ENCODE assay signal across 16 cellular contexts in genomic region chr2:163157891-163158511, GRCh38.
A peak's percentile ranks its signal among the peaks of the same experiment; 100 is the strongest.
DNase-seq lines count a peak whose midpoint lies in the region; ATAC-seq, FAIRE-seq and TF ChIP-seq lines count a peak whose summit lies in the region.
"Had no signal": no experiment of that assay in that cellular context is flagged by ENCODE, and none has a peak within 500 bp of the region (broad histone marks: within the 10 kb centered on the region; RNA-seq: fewer than 3 reads in every experiment).

No MANE protein-coding gene starts in this region.

- POLR2A ChIA-PET in activated CD8-positive, alpha-beta T cell treated with anti-CD3 and anti-CD28 coated beads for 36 hours (lab: Charles Lee): no interaction called here

- no peaks in the 10 kb centered on the region for H3K9me2 ChIP-seq in MM.1S (replicated peaks; ENCODE audit: insufficient read depth, low read length)

- H3K4me3 ChIP-seq in MG63 (no peak overlapping the region), mammary epithelial cell (replicated peaks in 1 of 3; ENCODE audit: insufficient read depth in 1 of 3, low read depth in 2 of 3, low read length in 3 of 3) (no peak overlapping the region), kidney (ENCODE audit: low read length in 2 of 2) (no peak overlapping the region), MM.1S (ENCODE audit: low read length) (no peak overlapping the region)

- CTCF ChIA-PET in mammary epithelial cell (lab: Charles Lee; ENCODE audit: low non-redundant PET): interaction anchor here (0.5 kb wide), 1 partner anchor 19 kb away, joined by 3 read pairs; no protein-coding TSS in a partner anchor
- CTCF ChIA-PET in activated CD8-positive, alpha-beta T cell treated with anti-CD3 and anti-CD28 coated beads for 36 hours (lab: Charles Lee): no interaction called here

- no peaks in the 10 kb centered on the region for H3F3A ChIP-seq in MM.1S (ENCODE audit: insufficient read depth, low read length)

- in situ Hi-C loops in mammary epithelial cell (cut with MboI; ENCODE audit: low sequenced_read_pairs in 2 of 2): loop anchor here (25.0 kb wide), 2 partner anchors 1304 to 1329 kb away; no protein-coding TSS in a partner anchor

- H3K36me3 ChIP-seq in MG63: no peaks in the 10 kb centered on the region
- H3K36me3 ChIP-seq in mammary epithelial cell (ENCODE audit: insufficient read depth, low read length): no peaks in the 10 kb centered on the region
- H3K36me3 ChIP-seq in kidney (ENCODE audit: control insufficient read depth in 1 of 2, insufficient read depth in 2 of 2, low read length in 2 of 2): no peaks in the 10 kb centered on the region
- no peaks in the 10 kb centered on the region for H3K36me3 ChIP-seq in MM.1S (replicated peaks; ENCODE audit: insufficient read depth, low read length)

- no peak for ATAC-seq in activated CD8-positive, alpha-beta T cell treated with anti-CD3 and anti-CD28 coated beads for 36 hours
- no peak for ATAC-seq in GM18520 (IDR thresholded peaks at IDR 0.05; ENCODE audit: unreplicated experiment)
- ATAC-seq: activated CD4-positive, alpha-beta T cell treated with anti-CD3 and anti-CD28 coated beads for 36 hours; activated T-cell treated with anti-CD3 and anti-CD28 coated beads, Interleukin-2, amount 50 U/mL, for 72 hours; stimulated activated naive CD8-positive, alpha-beta T cell treated with anti-CD3 and anti-CD28 coated beads, Interleukin-15, amount 100 ng/mL, for 72 hours had no signal

- intact Hi-C loops in mammary epithelial cell (cut with micrococcal nuclease) (loop anchor here (5.0 kb wide), 2 partner anchors 1274 to 1339 kb away; no protein-coding TSS in a partner anchor), kidney (cut with DNase I) (no loop called here), posterior cingulate gyrus (cut with DNase I) (no loop called here)
- intact Hi-C loops in activated CD8-positive, alpha-beta T cell treated with anti-CD3 and anti-CD28 coated beads for 36 hours (cut with micrococcal nuclease): no loop called here

- H3K27me3 Mint-ChIP-seq in activated CD8-positive, alpha-beta T cell treated with anti-CD3 and anti-CD28 coated beads for 36 hours: no peaks in the 10 kb centered on the region
- H3K27me3 Mint-ChIP-seq: stimulated activated naive CD8-positive, alpha-beta T cell treated with anti-CD3 and anti-CD28 coated beads, Interleukin-15, amount 100 ng/mL, for 72 hours had no signal

- H3K79me2 ChIP-seq in mammary epithelial cell (ENCODE audit: insufficient read depth, low read length): no peaks in the 10 kb centered on the region
- H3K79me2 ChIP-seq in MM.1S (ENCODE audit: low read length): no peaks in the 10 kb centered on the region

- H4K20me1 ChIP-seq in mammary epithelial cell (ENCODE audit: insufficient read depth, low read length) (no peaks in the 10 kb centered on the region), MM.1S (ENCODE audit: insufficient read depth, low read length) (no peaks in the 10 kb centered on the region)

- no peaks in the 10 kb centered on the region for H3K36me3 Mint-ChIP-seq in activated CD8-positive, alpha-beta T cell treated with anti-CD3 and anti-CD28 coated beads for 36 hours (ENCODE audit: low read depth)

- H3K4me2 ChIP-seq in mammary epithelial cell (ENCODE audit: insufficient read depth, low read depth, low read length) (peak overlapping the region; percentile 45), MM.1S (ENCODE audit: low read depth, low read length) (no peak overlapping the region)

- H3K27ac ChIP-seq in mammary epithelial cell (ENCODE audit: insufficient read depth, low read depth, low read length) (no peak overlapping the region), kidney (ENCODE audit: low read depth in 2 of 2, low read length in 2 of 2) (no peak overlapping the region), MM.1S (ENCODE audit: low read length) (no peak overlapping the region)
- H3K27ac ChIP-seq: C4-2B had no signal

- no peak overlapping the region for H3K27ac Mint-ChIP-seq in activated CD8-positive, alpha-beta T cell treated with anti-CD3 and anti-CD28 coated beads for 36 hours
- H3K27ac Mint-ChIP-seq: activated CD4-positive, alpha-beta T cell treated with anti-CD3 and anti-CD28 coated beads for 36 hours; activated T-cell treated with anti-CD3 and anti-CD28 coated beads, Interleukin-2, amount 50 U/mL, for 72 hours; stimulated activated naive CD8-positive, alpha-beta T cell treated with anti-CD3 and anti-CD28 coated beads, Interleukin-15, amount 100 ng/mL, for 72 hours had no signal

- H3K4me1 Mint-ChIP-seq in activated CD8-positive, alpha-beta T cell treated with anti-CD3 and anti-CD28 coated beads for 36 hours (ENCODE audit: low read depth): no peaks in the 10 kb centered on the region
- H3K4me1 Mint-ChIP-seq: activated CD4-positive, alpha-beta T cell treated with anti-CD3 and anti-CD28 coated beads for 36 hours; stimulated activated naive CD8-positive, alpha-beta T cell treated with anti-CD3 and anti-CD28 coated beads, Interleukin-15, amount 100 ng/mL, for 72 hours had no signal

- no peak overlapping the region for H3K4me3 Mint-ChIP-seq in activated CD8-positive, alpha-beta T cell treated with anti-CD3 and anti-CD28 coated beads for 36 hours
- H3K4me3 Mint-ChIP-seq: activated CD4-positive, alpha-beta T cell treated with anti-CD3 and anti-CD28 coated beads for 36 hours; activated T-cell treated with anti-CD3 and anti-CD28 coated beads, Interleukin-2, amount 50 U/mL, for 72 hours; stimulated activated naive CD8-positive, alpha-beta T cell treated with anti-CD3 and anti-CD28 coated beads, Interleukin-15, amount 100 ng/mL, for 72 hours had no signal

- dilution Hi-C loops in mammary epithelial cell (cut with HindIII; ENCODE audit: low sequenced_read_pairs): no loop called here

- FAIRE-seq in kidney (lab: Jason Lieb, UNC): peak; percentile 87

- H2AFZ ChIP-seq in mammary epithelial cell (ENCODE audit: low read depth, low read length) (no peak overlapping the region), MM.1S (ENCODE audit: low read length) (no peak overlapping the region)

- H3K9ac ChIP-seq in mammary epithelial cell (ENCODE audit: insufficient read depth, low read length) (no peak overlapping the region), kidney (ENCODE audit: low read length in 2 of 2) (no peak overlapping the region), MM.1S (ENCODE audit: low read length) (no peak overlapping the region)

- TF ChIP-seq CTCF in mammary epithelial cell (conservative IDR thresholded peaks at IDR 0.05 in 1 of 2, IDR thresholded peaks at IDR 0.05 in 1 of 2; ENCODE audit: extremely low read depth in 1 of 2, insufficient read depth in 1 of 2, low read depth in 1 of 2, low read length in 2 of 2) (no peak), kidney (IDR thresholded peaks at IDR 0.05; ENCODE audit: borderline replicate concordance, extremely low read depth, insufficient read depth) (no peak), MM.1S (IDR thresholded peaks at IDR 0.05; ENCODE audit: low read length) (no peak)
- TF ChIP-seq CTCF in activated CD8-positive, alpha-beta T cell treated with anti-CD3 and anti-CD28 coated beads for 36 hours (IDR thresholded peaks at IDR 0.05): no peak

- no TSS peak for BruUV-seq in mammary epithelial cell (replicated peaks; lab: Mats Ljungman, UMichigan)

- no peaks in the 10 kb centered on the region for H3K9me3 ChIP-seq in MG63
- no peaks in the 10 kb centered on the region for H3K9me3 ChIP-seq in mammary epithelial cell (replicated peaks; ENCODE audit: insufficient read depth, low read length)
- no peaks in the 10 kb centered on the region for H3K9me3 ChIP-seq in kidney (ENCODE audit: control insufficient read depth in 1 of 2, low read length in 2 of 2)
- H3K9me3 ChIP-seq in MM.1S (replicated peaks; ENCODE audit: insufficient read depth, low read length): no peaks in the 10 kb centered on the region

- DNase-seq in AG08395 (ENCODE audit: low spot score) (peak; percentile 5), MG63 (peak; percentile 4), mammary epithelial cell (peak; percentile 60), kidney (no peak), MM.1S (no peak), posterior cingulate gyrus (no peak)
- no peak for DNase-seq in activated CD8-positive, alpha-beta T cell treated with anti-CD3 and anti-CD28 coated beads for 36 hours
- DNase-seq: activated CD4-positive, alpha-beta T cell treated with anti-CD3 and anti-CD28 coated beads for 36 hours; activated T-cell treated with anti-CD3 and anti-CD28 coated beads, Interleukin-2, amount 50 U/mL, for 72 hours; GDM1; NCI-H1694; retina; stimulated activated naive CD8-positive, alpha-beta T cell treated with anti-CD3 and anti-CD28 coated beads, Interleukin-15, amount 100 ng/mL, for 72 hours; T-helper 1 cell had no signal

- H3K9me3 Mint-ChIP-seq in activated CD8-positive, alpha-beta T cell treated with anti-CD3 and anti-CD28 coated beads for 36 hours: no peaks in the 10 kb centered on the region
- H3K9me3 Mint-ChIP-seq: activated T-cell treated with anti-CD3 and anti-CD28 coated beads, Interleukin-2, amount 50 U/mL, for 72 hours; stimulated activated naive CD8-positive, alpha-beta T cell treated with anti-CD3 and anti-CD28 coated beads, Interleukin-15, amount 100 ng/mL, for 72 hours had no signal

- H3K27me3 ChIP-seq in MG63: no peaks in the 10 kb centered on the region
- no peaks in the 10 kb centered on the region for H3K27me3 ChIP-seq in mammary epithelial cell (ENCODE audit: insufficient read depth, low read length)
- H3K27me3 ChIP-seq in MM.1S (replicated peaks; ENCODE audit: insufficient read depth, low read length): no peaks in the 10 kb centered on the region

- H3K4me1 ChIP-seq in mammary epithelial cell (ENCODE audit: insufficient read depth, low read length) (peaks cover 4% of the 10 kb centered on the region), kidney (ENCODE audit: control insufficient read depth in 1 of 2, insufficient read depth in 1 of 2, low read depth in 1 of 2, low read length in 2 of 2) (no peaks in the 10 kb centered on the region), MM.1S (ENCODE audit: low read length) (no peaks in the 10 kb centered on the region)

- 100% methylated on average over 1 of the region's 1 CpG for WGBS in mammary epithelial cell (ENCODE audit: low coverage, missing lambda C conversion rate)

Comparison
In these comparisons a context has a peak if more than half of its experiments do, and no peak if none do; other contexts are left out.
1. DNase-seq: peak in AG08395 (single experiment), MG63 (single experiment) and mammary epithelial cell (single experiment); none in kidney (single experiment), activated CD8-positive, alpha-beta T cell treated with anti-CD3 and anti-CD28 coated beads for 36 hours (single experiment), MM.1S (single experiment) and posterior cingulate gyrus (0 of 10).